Comparison of ENCODE assay signal across 23 cellular contexts in genomic region chr15:26102365-26102764, GRCh38.
"Had no signal": no experiment of that assay in that cellular context is flagged by ENCODE, and none has a peak within 500 bp of the region (broad histone marks: within the 10 kb centered on the region; RNA-seq: fewer than 3 reads in every experiment).

No MANE protein-coding gene starts in this region.

- H3K9me3 ChIP-seq: adrenal gland had no signal

- H3K4me1 ChIP-seq: adrenal gland had no signal

- H3K27ac ChIP-seq: adrenal gland, SK-N-MC had no signal

- H3K27me3 ChIP-seq: adrenal gland had no signal

- H3K4me3 ChIP-seq: adrenal gland, SK-N-MC had no signal

- FAIRE-seq: TTC549 had no signal

- DNase-seq: activated CD4-positive, alpha-beta memory T cell treated with anti-CD3 and anti-CD28 coated beads for 36 hours; activated CD4-positive, alpha-beta T cell treated with anti-CD3 and anti-CD28 coated beads, Interleukin-2, amount 10 ng/mL, durations not matched to agents 7 days and 5 days; activated CD4-positive, CD25-positive, alpha-beta regulatory T cell; activated CD8-positive, alpha-beta memory T cell treated with anti-CD3 and anti-CD28 coated beads for 24 hours; activated gamma-delta T cell treated with Interleukin-2 at 50 U/mL for 16 hours; activated naive CD4-positive, alpha-beta T cell treated with anti-CD3 and anti-CD28 coated beads, Interleukin-2, amount 50 U/mL, for 16 hours; activated naive CD8-positive, alpha-beta T cell treated with anti-CD3 and anti-CD28 coated beads, Interleukin-2, amount 10 ng/mL, durations not matched to agents 7 days and 5 days; activated T-cell treated with anti-CD3 and anti-CD28 coated beads, Interleukin-2, amount 50 U/mL, for 48 hours; adrenal gland; NCI-H1092; NCI-H1417; NCI-H1930; NCI-H2107; NCI-H2171 treated with DMSO at 0.1 percent for 48 hours; NCI-H226; NCI-H526; NCI-H82; SIG-M5; T-cell; T-helper 2 cell; T1000 had no signal

- H3K36me3 ChIP-seq: adrenal gland had no signal
